In the genomic region with DNA sequence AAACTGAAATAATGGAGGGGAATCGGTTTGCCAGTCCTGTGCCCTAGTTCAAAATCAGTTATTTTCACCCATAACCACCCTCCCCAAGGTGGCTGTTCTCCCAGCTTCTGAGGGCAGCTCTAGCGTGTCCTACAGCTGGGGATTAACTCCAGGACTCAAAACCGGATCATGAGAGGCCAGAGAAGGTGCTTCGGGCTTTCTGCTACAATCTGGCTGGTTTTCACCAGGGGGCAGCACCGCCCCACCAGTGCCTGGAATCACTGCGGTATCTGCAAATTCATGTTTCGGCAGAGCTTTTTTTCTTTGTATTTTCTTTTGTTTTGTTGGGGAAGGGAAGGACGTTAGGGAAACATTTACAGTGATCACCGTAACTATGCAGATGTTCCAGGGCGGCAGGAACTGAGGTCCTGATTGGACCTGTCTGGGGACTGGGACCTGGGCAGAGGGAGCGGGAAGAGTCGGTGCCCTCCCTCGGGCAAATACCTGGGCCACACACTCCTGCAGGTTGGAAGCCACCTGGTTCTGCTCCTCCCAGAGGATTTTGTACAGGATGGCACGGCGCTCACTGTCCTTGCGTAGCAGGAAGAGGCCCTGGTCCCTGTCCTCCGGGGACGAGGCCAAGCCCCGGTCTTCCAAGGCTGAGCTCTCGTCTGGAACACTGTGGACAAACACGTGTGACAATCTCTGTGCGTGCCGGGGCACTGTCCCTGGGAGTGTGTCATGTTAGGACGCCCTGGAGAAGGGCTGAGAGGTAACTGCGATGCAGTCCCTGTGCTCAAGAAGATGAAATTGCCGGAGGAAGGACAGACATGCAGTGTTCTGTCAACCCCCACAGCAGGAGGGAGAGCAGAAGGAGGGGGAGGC, we compare ENCODE assay signal across 8 cellular contexts. TPM values are rescaled to one million over a fixed set of nuclear protein-coding genes. Genes with fewer than 3 reads are reported as not detected.
A peak's percentile ranks its signal among the peaks of the same experiment; 100 is the strongest.
DNase-seq lines count a peak whose midpoint lies in the region; ATAC-seq and TF ChIP-seq lines count a peak whose summit lies in the region.

No MANE protein-coding gene starts in this region.

- H3K4me1 ChIP-seq in body of pancreas (peaks cover 7% of the 10 kb centered on the region), iPS-18a (ENCODE audit: control insufficient read depth, low read depth, low read length) (no peaks in the 10 kb centered on the region), skeletal muscle satellite cell (ENCODE audit: control insufficient read depth, insufficient read depth, low read length) (peaks cover 9% of the 10 kb centered on the region)

- WGBS in body of pancreas, 2 donors, result 0 to 1% methylated on average over 6 to 26 of the region's 26 CpGs

- intact Hi-C loops in body of pancreas (cut with DNase I), result no loop called here

- no peaks in the 10 kb centered on the region for H3K36me3 ChIP-seq in body of pancreas (replicated peaks in 1 of 2; ENCODE audit: insufficient read depth in 1 of 2, low read depth in 2 of 2)
- H3K36me3 ChIP-seq in iPS-18a (ENCODE audit: control insufficient read depth, low read depth, low read length), result no peaks in the 10 kb centered on the region
- H3K36me3 ChIP-seq in skeletal muscle satellite cell (ENCODE audit: insufficient read depth, low read length), result no peaks in the 10 kb centered on the region

- no peak overlapping the region for H3K4me3 ChIP-seq in body of pancreas
- H3K4me3 ChIP-seq in iPS-18a (ENCODE audit: low read length), result peak overlapping the region; percentile 63
- peak overlapping the region; percentile 70 for H3K4me3 ChIP-seq in skeletal muscle satellite cell (ENCODE audit: low read length)

- H3K27ac ChIP-seq in body of pancreas (no peak overlapping the region), iPS-18a (ENCODE audit: low read length) (no peak overlapping the region)

- no peaks in the 10 kb centered on the region for H3K27me3 ChIP-seq in body of pancreas
- H3K27me3 ChIP-seq in iPS-18a (ENCODE audit: control insufficient read depth, insufficient read depth, low read length), result peaks cover 11% of the 10 kb centered on the region
- peaks cover 7% of the 10 kb centered on the region for H3K27me3 ChIP-seq in skeletal muscle satellite cell (ENCODE audit: control insufficient read depth, insufficient read depth, low read length)

- H3K4me2 ChIP-seq in skeletal muscle satellite cell (ENCODE audit: low read length), result peak overlapping the region; percentile 95

- H3K9me3 ChIP-seq in body of pancreas (no peaks in the 10 kb centered on the region), iPS-18a (ENCODE audit: control insufficient read depth, low read depth, low read length) (peaks cover 9% of the 10 kb centered on the region), skeletal muscle satellite cell (replicated peaks; ENCODE audit: low read length) (no peaks in the 10 kb centered on the region)

- H3K9ac ChIP-seq in iPS-18a (ENCODE audit: low read length) (no peak overlapping the region), skeletal muscle satellite cell (ENCODE audit: low read depth, low read length) (peak overlapping the region; percentile 54)

- TF ChIP-seq POLR2A in body of pancreas (IDR thresholded peaks at IDR 0.05), result no peak

- TF ChIP-seq CTCF in body of pancreas (IDR thresholded peaks at IDR 0.05), result peak; percentile 37 to 78 (median 68)

- ATAC-seq in body of pancreas, result peak; percentile 92

- DNase-seq in DMS79 treated with DMSO at 0.1 percent for 48 hours (lab: John Stamatoyannopoulos, UW) (peak; percentile 4), H4 (ENCODE audit: low spot score) (peak; percentile 53), NCI-H1092 (lab: John Stamatoyannopoulos, UW) (peak; percentile 38), UCSD-AML1 (lab: John Stamatoyannopoulos, UW; ENCODE audit: unreplicated experiment) (peak; percentile 72), body of pancreas (peak; percentile 66 to 76 (median 67)), NCI-H128 (lab: John Stamatoyannopoulos, UW; ENCODE audit: unreplicated experiment) (no peak)

RNA-seq across cellular contexts. Expression of a gene that starts 28.7 kb away (rescaled TPM):
- total RNA-seq in H4 (2014; rRNA removed; shearing (Covaris generic)), result 48.2 and 78.1 TPM in 2 replicates
- total RNA-seq in body of pancreas, result 10 to 100 TPM; 73.7 to 83.7 TPM
- 44.6 and 70.7 TPM in 2 replicates for total RNA-seq in skeletal muscle satellite cell (2012; rRNA removed)

Comparison
In these comparisons a context has a peak if more than half of its experiments do, and no peak if none do; other contexts are left out.
1. H3K4me3 ChIP-seq: peak in iPS-18a (single experiment) and skeletal muscle satellite cell (single experiment); none in body of pancreas (0 of 2).